ENCODE assay signal across 1 cellular context in the genomic region with DNA sequence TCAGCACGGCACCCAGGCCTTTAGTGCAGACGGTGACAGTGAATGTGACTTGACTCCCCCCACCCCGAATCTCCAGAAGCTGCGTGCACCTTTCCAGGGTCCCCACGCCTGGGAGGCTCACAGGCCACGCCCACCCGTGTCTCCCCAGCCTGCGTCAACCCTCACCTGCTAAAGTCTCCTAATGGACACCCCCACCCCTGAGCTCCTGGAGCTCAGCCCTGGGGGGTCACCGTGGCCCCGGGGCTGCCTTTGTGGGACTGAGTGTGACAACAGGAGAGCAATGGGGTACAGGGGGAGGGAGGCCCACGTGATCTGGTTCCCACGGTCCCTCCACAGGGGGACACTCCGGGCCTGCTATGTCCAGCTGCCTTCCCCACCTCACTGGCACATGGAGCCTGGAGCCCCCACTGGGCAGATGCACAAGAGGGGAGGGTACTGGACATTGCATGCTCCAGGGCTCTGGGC.
TF ChIP-seq lines count a peak whose summit lies in the region.

No MANE protein-coding gene starts in this region.

TF ChIP-seq in HepG2, 621 proteins besides CTCF, POLR2A, EP300 and RAD21 (continued from another document):
- TF ChIP-seq, protein P1, sequence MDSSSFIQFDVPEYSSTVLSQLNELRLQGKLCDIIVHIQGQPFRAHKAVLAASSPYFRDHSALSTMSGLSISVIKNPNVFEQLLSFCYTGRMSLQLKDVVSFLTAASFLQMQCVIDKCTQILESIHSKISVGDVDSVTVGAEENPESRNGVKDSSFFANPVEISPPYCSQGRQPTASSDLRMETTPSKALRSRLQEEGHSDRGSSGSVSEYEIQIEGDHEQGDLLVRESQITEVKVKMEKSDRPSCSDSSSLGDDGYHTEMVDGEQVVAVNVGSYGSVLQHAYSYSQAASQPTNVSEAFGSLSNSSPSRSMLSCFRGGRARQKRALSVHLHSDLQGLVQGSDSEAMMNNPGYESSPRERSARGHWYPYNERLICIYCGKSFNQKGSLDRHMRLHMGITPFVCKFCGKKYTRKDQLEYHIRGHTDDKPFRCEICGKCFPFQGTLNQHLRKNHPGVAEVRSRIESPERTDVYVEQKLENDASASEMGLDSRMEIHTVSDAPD (CRISPR knock-in tag; IDR thresholded peaks at IDR 0.05), result no peak
- no peak for TF ChIP-seq ZNF256 (CRISPR knock-in tag; conservative IDR thresholded peaks at IDR 0.05)
- 0 out of 2 replicates have a peak, but pooled peaks have one; percentile 26 for TF ChIP-seq ZMYM4 (CRISPR knock-in tag; IDR thresholded peaks at IDR 0.05)
- TF ChIP-seq, protein P2, sequence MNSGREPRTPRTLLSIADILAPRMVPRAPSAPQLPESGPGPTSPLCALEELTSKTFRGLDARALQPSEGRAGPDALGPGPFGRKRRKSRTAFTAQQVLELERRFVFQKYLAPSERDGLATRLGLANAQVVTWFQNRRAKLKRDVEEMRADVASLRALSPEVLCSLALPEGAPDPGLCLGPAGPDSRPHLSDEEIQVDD (CRISPR knock-in tag; IDR thresholded peaks at IDR 0.05; ENCODE audit: borderline replicate concordance), result no peak
- TF ChIP-seq NFIB (CRISPR knock-in tag; IDR thresholded peaks at IDR 0.05; ENCODE audit: borderline replicate concordance), result no peak
- TF ChIP-seq ZKSCAN5 (CRISPR knock-in tag; IDR thresholded peaks at IDR 0.05), result peak; percentile 22; the same call in 1 of the 2 replicates
- TF ChIP-seq, protein P3, sequence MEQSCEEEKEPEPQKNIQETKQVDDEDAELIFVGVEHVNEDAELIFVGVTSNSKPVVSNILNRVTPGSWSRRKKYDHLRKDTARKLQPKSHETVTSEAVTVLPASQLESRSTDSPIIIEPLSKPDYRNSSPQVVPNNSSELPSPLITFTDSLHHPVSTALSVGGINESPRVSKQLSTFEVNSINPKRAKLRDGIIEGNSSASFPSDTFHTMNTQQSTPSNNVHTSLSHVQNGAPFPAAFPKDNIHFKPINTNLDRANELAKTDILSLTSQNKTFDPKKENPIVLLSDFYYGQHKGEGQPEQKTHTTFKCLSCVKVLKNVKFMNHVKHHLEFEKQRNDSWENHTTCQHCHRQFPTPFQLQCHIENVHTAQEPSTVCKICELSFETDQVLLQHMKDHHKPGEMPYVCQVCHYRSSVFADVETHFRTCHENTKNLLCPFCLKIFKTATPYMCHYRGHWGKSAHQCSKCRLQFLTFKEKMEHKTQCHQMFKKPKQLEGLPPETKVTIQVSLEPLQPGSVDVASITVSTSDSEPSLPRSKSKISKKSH (CRISPR knock-in tag; IDR thresholded peaks at IDR 0.05; ENCODE audit: borderline replicate concordance), result peak; percentile 72; the same call in 1 of the 2 replicates
- TF ChIP-seq, protein P4, sequence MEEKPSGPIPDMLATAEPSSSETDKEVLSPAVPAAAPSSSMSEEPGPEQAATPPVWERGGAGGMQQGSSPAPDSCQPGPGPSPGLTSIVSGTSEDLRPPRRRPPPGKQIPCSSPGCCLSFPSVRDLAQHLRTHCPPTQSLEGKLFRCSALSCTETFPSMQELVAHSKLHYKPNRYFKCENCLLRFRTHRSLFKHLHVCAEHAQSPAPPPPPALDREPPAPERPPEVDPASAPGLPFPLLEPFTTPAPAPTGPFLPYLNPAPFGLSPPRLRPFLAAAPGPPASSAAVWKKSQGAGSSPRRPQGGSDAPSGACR (CRISPR knock-in tag; IDR thresholded peaks at IDR 0.05), result peak; percentile 74; the same call in 1 of the 2 replicates
- no peak for TF ChIP-seq CCDC6 (CRISPR knock-in tag; IDR thresholded peaks at IDR 0.05)
- TF ChIP-seq ZNF510 (CRISPR knock-in tag; IDR thresholded peaks at IDR 0.05; ENCODE audit: low read depth), result 0 out of 2 replicates have a peak, but pooled peaks have one; percentile 45
TF ChIP-seq in HepG2: peak in this region for 24.
